In genomic region chr9:96460877-96461276, GRCh38 we compare ENCODE assay signal across 25 cellular contexts. TPM values are rescaled to one million over a fixed set of nuclear protein-coding genes. Genes with fewer than 3 reads are reported as not detected.
DNase-seq lines count a peak whose midpoint lies in the region; ATAC-seq and TF ChIP-seq lines count a peak whose summit lies in the region.
"Had no signal": no experiment of that assay in that cellular context is flagged by ENCODE, and none has a peak within 500 bp of the region (broad histone marks: within the 10 kb centered on the region; RNA-seq: fewer than 3 reads in every experiment).

No MANE protein-coding gene starts in this region.

- intact Hi-C loops in cardiac septum (cut with DNase I) = no loop called here

- TF ChIP-seq RAD21 in SK-N-SH (IDR thresholded peaks at IDR 0.05; ENCODE audit: low read length) = no peak

- TF ChIP-seq EP300 in SK-N-SH (IDR thresholded peaks at IDR 0.05; ENCODE audit: borderline replicate concordance in 1 of 2, low read depth in 1 of 2, low read length in 1 of 2) = no peak

- H3K9me2 ChIP-seq in SK-N-SH = no peaks in the 10 kb centered on the region

- H3K27me3 ChIP-seq in SK-N-SH (ENCODE audit: insufficient read depth) = no peaks in the 10 kb centered on the region
- H3K27me3 ChIP-seq: BLaER1, cardiac muscle cell had no signal

- peak overlapping the region in 1 of 2 experiments; percentile 65; a peak in 3 of 4 replicates for H3K27ac ChIP-seq in SK-N-SH (ENCODE audit: low read depth in 2 of 2, low read length in 1 of 2)
- H3K27ac ChIP-seq: 22Rv1, BLaER1, cardiac muscle cell, epithelial cell of prostate, prostate gland had no signal

- ATAC-seq in SK-N-SH treated with all-trans-retinoic acid at 6 μM for 48 hours (peak; percentile 59), GM18502 (IDR thresholded peaks at IDR 0.05; ENCODE audit: poor library complexity, unreplicated experiment) (no peak)
- ATAC-seq: activated CD8-positive, alpha-beta T cell treated with anti-CD3 and anti-CD28 coated beads for 36 hours had no signal

- no peak for DNase-seq in SK-N-SH
- peak; percentile 80 for DNase-seq in amniotic epithelial cell (ENCODE audit: low read depth)
- DNase-seq in fibroblast of villous mesenchyme (ENCODE audit: low read depth) = peak; percentile 85
- DNase-seq in cardiac septum (ENCODE audit: low spot score) = no peak
- no peak for DNase-seq in NOMO-1 treated with dmso at 0.1 percent for 144 hours (lab: John Stamatoyannopoulos, UW; ENCODE audit: unreplicated experiment)
- DNase-seq in HuH-7 (ENCODE audit: low spot score) = no peak
- DNase-seq: activated CD8-positive, alpha-beta T cell treated with anti-CD3 and anti-CD28 coated beads for 36 hours; amygdala; Calu3; glutamatergic neuron; H7; KBM-7; MM.1S; NCI-H1436; NCI-H526 treated with DMSO at 0.1 percent for 48 hours; stimulated activated CD4-positive, alpha-beta T cell treated with anti-CD3 and anti-CD28 coated beads, Interleukin-2, amount 100 ng/mL, for 48 hours; stimulated activated naive CD4-positive, alpha-beta T cell; SW 1271 had no signal

- H3K4me1 ChIP-seq in SK-N-SH (ENCODE audit: control insufficient read depth in 1 of 2, insufficient read depth in 2 of 2, low read depth in 1 of 2, low read length in 1 of 2) = peaks cover 0 to 17% of the 10 kb centered on the region in 2 experiments; a peak in 3 of 4 replicates
- H3K4me1 ChIP-seq: BLaER1, prostate gland had no signal

- TF ChIP-seq CTCF in SK-N-SH (IDR thresholded peaks at IDR 0.05) = no peak
- TF ChIP-seq CTCF in fibroblast of villous mesenchyme (IDR thresholded peaks at IDR 0.05; ENCODE audit: insufficient read depth, low read depth, low read length) = no peak

- H3K9ac ChIP-seq in SK-N-SH = no peak overlapping the region
- H3K9ac ChIP-seq: BLaER1 had no signal

- CTCF ChIA-PET in SK-N-SH (lab: Yijun Ruan, JAX) = interaction anchor here (2.4 kb wide), 1 partner anchor 8 kb away, joined by 7 read pairs; no protein-coding TSS in a partner anchor

- H3K4me3 ChIP-seq in SK-N-SH (ENCODE audit: low read depth in 2 of 2, low read length in 1 of 2) (no peak overlapping the region), fibroblast of villous mesenchyme (ENCODE audit: low read depth, low read length) (no peak overlapping the region)
- H3K4me3 ChIP-seq: BLaER1, cardiac muscle cell, prostate gland had no signal

- no peak overlapping the region for H2AFZ ChIP-seq in SK-N-SH (ENCODE audit: low read depth)

- H3K79me2 ChIP-seq in SK-N-SH (ENCODE audit: insufficient read depth) = peaks cover 56% of the 10 kb centered on the region

- H3K4me2 ChIP-seq in SK-N-SH = no peak overlapping the region; the same call in 1 of the 2 replicates
- H3K4me2 ChIP-seq: BLaER1 had no signal

- peaks cover 6% of the 10 kb centered on the region; the same call in 1 of the 2 replicates for H4K20me1 ChIP-seq in SK-N-SH (ENCODE audit: insufficient read depth)
- H4K20me1 ChIP-seq: BLaER1 had no signal

- peaks cover 3 to 19% of the 10 kb centered on the region in 2 experiments for H3K36me3 ChIP-seq in SK-N-SH (replicated peaks in 1 of 2; ENCODE audit: control insufficient read depth in 1 of 2, insufficient read depth in 2 of 2, low read length in 1 of 2)
- H3K36me3 ChIP-seq: BLaER1, prostate gland had no signal

- no peaks in the 10 kb centered on the region for H3K9me3 ChIP-seq in SK-N-SH
- H3K9me3 ChIP-seq: BLaER1, prostate gland had no signal

- POLR2A ChIA-PET in SK-N-SH (lab: Yijun Ruan, JAX) = no interaction called here

- peaks cover 16% of the 10 kb centered on the region for H3F3A ChIP-seq in SK-N-SH (replicated peaks; ENCODE audit: insufficient read depth)

TF ChIP-seq in SK-N-SH treated with all-trans-retinoic acid at 6 μM for 48 hours, 23 proteins besides CTCF, POLR2A, EP300 and RAD21 (continues in another document):
- no peak for TF ChIP-seq BACH2 (CRISPR knock-in tag; IDR thresholded peaks at IDR 0.05; ENCODE audit: borderline replicate concordance)
- TF ChIP-seq TCF4 (CRISPR knock-in tag; IDR thresholded peaks at IDR 0.05; ENCODE audit: borderline replicate concordance) = no peak
- TF ChIP-seq ARNTL (CRISPR knock-in tag; IDR thresholded peaks at IDR 0.05; ENCODE audit: borderline replicate concordance, low read depth) = no peak
- TF ChIP-seq PPARA (CRISPR knock-in tag; IDR thresholded peaks at IDR 0.05; ENCODE audit: borderline replicate concordance) = no peak
- no peak for TF ChIP-seq CSDC2 (CRISPR knock-in tag; IDR thresholded peaks at IDR 0.05)
- no peak for TF ChIP-seq ESRRG (CRISPR knock-in tag; IDR thresholded peaks at IDR 0.05)
- TF ChIP-seq ZFP30 (CRISPR knock-in tag; IDR thresholded peaks at IDR 0.05) = no peak
- TF ChIP-seq ISL1 (CRISPR knock-in tag; IDR thresholded peaks at IDR 0.05) = no peak
- TF ChIP-seq, protein P1, sequence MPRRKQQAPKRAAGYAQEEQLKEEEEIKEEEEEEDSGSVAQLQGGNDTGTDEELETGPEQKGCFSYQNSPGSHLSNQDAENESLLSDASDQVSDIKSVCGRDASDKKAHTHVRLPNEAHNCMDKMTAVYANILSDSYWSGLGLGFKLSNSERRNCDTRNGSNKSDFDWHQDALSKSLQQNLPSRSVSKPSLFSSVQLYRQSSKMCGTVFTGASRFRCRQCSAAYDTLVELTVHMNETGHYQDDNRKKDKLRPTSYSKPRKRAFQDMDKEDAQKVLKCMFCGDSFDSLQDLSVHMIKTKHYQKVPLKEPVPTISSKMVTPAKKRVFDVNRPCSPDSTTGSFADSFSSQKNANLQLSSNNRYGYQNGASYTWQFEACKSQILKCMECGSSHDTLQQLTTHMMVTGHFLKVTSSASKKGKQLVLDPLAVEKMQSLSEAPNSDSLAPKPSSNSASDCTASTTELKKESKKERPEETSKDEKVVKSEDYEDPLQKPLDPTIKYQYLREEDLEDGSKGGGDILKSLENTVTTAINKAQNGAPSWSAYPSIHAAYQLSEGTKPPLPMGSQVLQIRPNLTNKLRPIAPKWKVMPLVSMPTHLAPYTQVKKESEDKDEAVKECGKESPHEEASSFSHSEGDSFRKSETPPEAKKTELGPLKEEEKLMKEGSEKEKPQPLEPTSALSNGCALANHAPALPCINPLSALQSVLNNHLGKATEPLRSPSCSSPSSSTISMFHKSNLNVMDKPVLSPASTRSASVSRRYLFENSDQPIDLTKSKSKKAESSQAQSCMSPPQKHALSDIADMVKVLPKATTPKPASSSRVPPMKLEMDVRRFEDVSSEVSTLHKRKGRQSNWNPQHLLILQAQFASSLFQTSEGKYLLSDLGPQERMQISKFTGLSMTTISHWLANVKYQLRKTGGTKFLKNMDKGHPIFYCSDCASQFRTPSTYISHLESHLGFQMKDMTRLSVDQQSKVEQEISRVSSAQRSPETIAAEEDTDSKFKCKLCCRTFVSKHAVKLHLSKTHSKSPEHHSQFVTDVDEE (CRISPR knock-in tag; IDR thresholded peaks at IDR 0.05) = no peak

TF ChIP-seq in SK-N-SH, 30 proteins besides CTCF, POLR2A, EP300 and RAD21:
- no peak for TF ChIP-seq REST (IDR thresholded peaks at IDR 0.05; ENCODE audit: low read depth, low read length)

RNA-seq across cellular contexts. Expression of gene HABP4, which starts 10.9 kb away (rescaled TPM):
- polyA plus RNA-seq in SK-N-SH (2012; rRNA removed) = 18.4 and 19.0 TPM in 2 replicates
- 23.8 and 31.6 TPM in 2 replicates for polyA plus RNA-seq in SK-N-SH (2012; cell fraction: cytosol; rRNA removed)
- 16.8 and 18.3 TPM in 2 replicates for polyA plus RNA-seq in SK-N-SH (2012; cell fraction: nucleus; rRNA removed)
- total RNA-seq in fibroblast of villous mesenchyme (9.9 and 10.6 TPM in 2 replicates), cardiac septum (29.7 TPM)

RNA-seq across cellular contexts. Expression of gene ZNF367, which starts 42.7 kb away (rescaled TPM):
- polyA plus RNA-seq in SK-N-SH (2012; rRNA removed) = 1.5 TPM in 2 replicates
- 1.6 and 1.7 TPM in 2 replicates for polyA plus RNA-seq in SK-N-SH (2012; cell fraction: cytosol; rRNA removed)
- 1.8 and 2.3 TPM in 2 replicates for polyA plus RNA-seq in SK-N-SH (2012; cell fraction: nucleus; rRNA removed)
- total RNA-seq in fibroblast of villous mesenchyme (4.8 and 5.6 TPM in 2 replicates), cardiac septum (2.1 TPM)

Comparison
In these comparisons a context has a peak if more than half of its experiments do, and no peak if none do; other contexts are left out.
1. DNase-seq: peak in amniotic epithelial cell (single experiment) and fibroblast of villous mesenchyme (single experiment); none in SK-N-SH (single experiment), cardiac septum (single experiment), NOMO-1 treated with dmso at 0.1 percent for 144 hours (single experiment) and HuH-7 (single experiment).